In genomic region chr14:55473786-55474185, GRCh38 we compare ENCODE assay signal across 30 cellular contexts. TPM values are rescaled to one million over a fixed set of nuclear protein-coding genes. Genes with fewer than 3 reads are reported as not detected.
DNase-seq lines count a peak whose midpoint lies in the region; ATAC-seq, FAIRE-seq and TF ChIP-seq lines count a peak whose summit lies in the region.
"Had no signal": no experiment of that assay in that cellular context is flagged by ENCODE, and none has a peak within 500 bp of the region (broad histone marks: within the 10 kb centered on the region; RNA-seq: fewer than 3 reads in every experiment).

No MANE protein-coding gene starts in this region.

- FAIRE-seq in G401.6 (lab: Jason Lieb, UNC) (peak; percentile 66), kidney (lab: Jason Lieb, UNC) (peak; percentile 23)
- FAIRE-seq: A204.1, GM12891, GM19239 had no signal

- CTCF ChIA-PET in HEK293 (lab: Yijun Ruan, JAX): interaction anchor here (1.5 to 2.9 kb wide), 2 partner anchors 12 to 28 kb away, joined by 5 to 7 read pairs; no protein-coding TSS in a partner anchor

- no peaks in the 10 kb centered on the region for H3K4me1 ChIP-seq in HEK293 (ENCODE audit: control insufficient read depth, insufficient read depth, low read length)
- H3K4me1 ChIP-seq in kidney (ENCODE audit: control insufficient read depth in 1 of 2, insufficient read depth in 1 of 2, low read depth in 1 of 2, low read length in 2 of 2): no peaks in the 10 kb centered on the region
- no peaks in the 10 kb centered on the region for H3K4me1 ChIP-seq in upper lobe of left lung
- H3K4me1 ChIP-seq: BE2C, BLaER1 had no signal

- ATAC-seq in upper lobe of left lung (ENCODE audit: low FRiP score in 2 of 2): no peak
- ATAC-seq in Right ventricle myocardium superior (ENCODE audit: poor library complexity): no peak

- intact Hi-C loops in kidney (cut with DNase I): no loop called here
- intact Hi-C loops in Right ventricle myocardium superior (cut with DNase I): no loop called here

- 79 to 83% methylated on average over 7 of the region's 7 CpGs for WGBS in upper lobe of left lung, 2 donors

- H3K9me3 ChIP-seq in HEK293 (ENCODE audit: control insufficient read depth, insufficient read depth, low read depth, low read length) (no peaks in the 10 kb centered on the region), kidney (ENCODE audit: control insufficient read depth in 1 of 2, low read length in 2 of 2) (no peaks in the 10 kb centered on the region), upper lobe of left lung (no peaks in the 10 kb centered on the region)
- H3K9me3 ChIP-seq: BE2C had no signal

- TF ChIP-seq CTCF in HEK293 (tag by site-specific recombination; IDR thresholded peaks at IDR 0.05) (no peak), kidney (IDR thresholded peaks at IDR 0.05; ENCODE audit: borderline replicate concordance, extremely low read depth, insufficient read depth) (no peak), upper lobe of left lung (IDR thresholded peaks at IDR 0.05) (no peak)

- H3K4me3 ChIP-seq in HEK293 (ENCODE audit: low read depth, low read length): no peak overlapping the region
- no peak overlapping the region for H3K4me3 ChIP-seq in kidney (ENCODE audit: low read length in 2 of 2)
- no peak overlapping the region for H3K4me3 ChIP-seq in upper lobe of left lung
- H3K4me3 ChIP-seq: BLaER1 had no signal

- H3K36me3 ChIP-seq in HEK293 (ENCODE audit: control insufficient read depth in 2 of 2, insufficient read depth in 1 of 2, low read length in 2 of 2) (no peaks in the 10 kb centered on the region), kidney (ENCODE audit: control insufficient read depth in 1 of 2, insufficient read depth in 2 of 2, low read length in 2 of 2) (no peaks in the 10 kb centered on the region), upper lobe of left lung (no peaks in the 10 kb centered on the region)
- H3K36me3 ChIP-seq: BE2C, BLaER1 had no signal

- POLR2A ChIA-PET in HEK293 (lab: Yijun Ruan, JAX): interaction anchor here (0.7 kb wide), 1 partner anchor 105 kb away, joined by 4 read pairs; no protein-coding TSS in a partner anchor

- H3K9ac ChIP-seq in kidney (ENCODE audit: low read length in 2 of 2): no peak overlapping the region
- H3K9ac ChIP-seq: BLaER1 had no signal

- no peaks in the 10 kb centered on the region for H3K27me3 ChIP-seq in upper lobe of left lung
- H3K27me3 ChIP-seq: BE2C, BLaER1 had no signal

- DNase-seq in kidney (no peak), upper lobe of left lung (no peak), Right ventricle myocardium superior (no peak)
- DNase-seq in activated CD4-positive, alpha-beta T cell treated with anti-CD3 and anti-CD28 coated beads for 48 hours: no peak
- DNase-seq: 8988T; ACHN; BE2C; C1 segment of cervical spinal cord; CD4-positive, alpha-beta memory T cell; CD4-positive, CD25-positive, alpha-beta regulatory T cell; CD8-positive, alpha-beta memory T cell; COR-L47; DMS 273 treated with DMSO at 0.1 percent for 48 hours; DMS153; DMS53; DMS79; DND-41; EL; GF-D8 had no signal

- no peak overlapping the region for H3K27ac ChIP-seq in HEK293 (ENCODE audit: extremely low read depth, low read depth, low read length)
- H3K27ac ChIP-seq in kidney (ENCODE audit: low read depth in 2 of 2, low read length in 2 of 2): no peak overlapping the region
- no peak overlapping the region for H3K27ac ChIP-seq in upper lobe of left lung
- H3K27ac ChIP-seq: BLaER1 had no signal

- no peak for TF ChIP-seq POLR2A in upper lobe of left lung (IDR thresholded peaks at IDR 0.05)

- TF ChIP-seq EP300 in upper lobe of left lung (IDR thresholded peaks at IDR 0.05): no peak

TF ChIP-seq in HEK293, 187 proteins besides CTCF, POLR2A, EP300 and RAD21:
- TF ChIP-seq ATF2 (tag by site-specific recombination; IDR thresholded peaks at IDR 0.05; ENCODE audit: low read depth) (0 out of 2 replicates have a peak, but pooled peaks have one; percentile 22), ZNF707 (tag by site-specific recombination; IDR thresholded peaks at IDR 0.05) (no peak)

RNA-seq across cellular contexts. Expression of gene TBPL2, which starts 33.4 kb away (rescaled TPM):
- not detected for total RNA-seq in kidney
- polyA plus RNA-seq in kidney (ENCODE audit: insufficient read depth, low read depth, low replicate concordance): not detected
- not detected for total RNA-seq in upper lobe of left lung
- not detected for total RNA-seq in Right ventricle myocardium superior
- total RNA-seq: A673; CD4-positive, alpha-beta memory T cell; CD4-positive, CD25-positive, alpha-beta regulatory T cell; CD8-positive, alpha-beta memory T cell; Daoy; G401 had no signal
- polyA plus RNA-seq: AG04450; CD14-positive monocyte; CD4-positive, alpha-beta memory T cell; CD4-positive, CD25-positive, alpha-beta regulatory T cell; CD8-positive, alpha-beta memory T cell had no signal
